11 cellular contexts compared by ENCODE assay signal in the genomic region with DNA sequence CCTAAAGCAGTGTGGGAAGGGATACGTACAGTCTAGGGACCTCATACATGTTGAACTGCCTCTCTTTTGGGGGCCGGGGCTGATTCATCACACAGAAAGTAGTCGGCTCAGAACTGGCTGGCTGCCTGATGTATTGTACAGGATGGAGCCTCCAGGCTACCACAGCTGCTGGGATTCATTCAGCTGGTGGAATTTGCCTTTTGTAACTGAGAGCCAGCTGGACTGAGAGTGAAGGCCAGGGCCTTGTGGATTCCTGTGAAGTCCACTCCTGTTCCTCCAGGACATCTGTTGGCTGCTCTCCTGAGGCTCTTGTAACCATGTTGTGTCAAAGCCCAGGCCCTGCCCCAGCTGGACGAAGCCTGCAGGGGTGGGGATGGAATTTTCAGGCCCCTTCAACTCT.
DNase-seq lines count a peak whose midpoint lies in the region; ATAC-seq, FAIRE-seq and TF ChIP-seq lines count a peak whose summit lies in the region.
"Had no signal": no experiment of that assay in that cellular context is flagged by ENCODE, and none has a peak within 500 bp of the region (broad histone marks: within the 10 kb centered on the region; RNA-seq: fewer than 3 reads in every experiment).

No MANE protein-coding gene starts in this region.

- H3K14ac ChIP-seq in H9 (ENCODE audit: insufficient read depth, low read length), result no peak overlapping the region

- TF ChIP-seq CTCF in MCF 10A (IDR thresholded peaks at IDR 0.05; ENCODE audit: unreplicated experiment) (no peak), H9 (conservative IDR thresholded peaks at IDR 0.05) (no peak)

- H3K4me1 Mint-ChIP-seq in MCF 10A (ENCODE audit: insufficient read depth, unreplicated experiment) (peaks cover 5% of the 10 kb centered on the region), H9 (peaks cover 7 to 9% of the 10 kb centered on the region in 2 experiments; a peak in 3 of 4 replicates)
- H3K4me1 Mint-ChIP-seq: T-helper 17 cell had no signal

- CTCF ChIA-PET in MCF 10A (lab: Yijun Ruan, JAX), result interaction anchor here (1.2 kb wide), 1 partner anchor 8 kb away, joined by 3 read pairs; no protein-coding TSS in a partner anchor

- H3K9me3 Mint-ChIP-seq in MCF 10A (ENCODE audit: unreplicated experiment) (peaks cover 1% of the 10 kb centered on the region), H9 (peaks cover 3 to 6% of the 10 kb centered on the region in 2 experiments; a peak in 2 of 5 replicates)

- no TSS peak for BruUV-seq in MCF 10A (replicated peaks; lab: Mats Ljungman, UMichigan)

- POLR2A ChIA-PET in MCF 10A (lab: Yijun Ruan, JAX), result interaction anchor here (0.7 to 0.9 kb wide), 2 partner anchors 21 to 221 kb away, joined by 3 read pairs; no protein-coding TSS in a partner anchor

- H3K27ac Mint-ChIP-seq in MCF 10A (ENCODE audit: low read depth, unreplicated experiment) (peak overlapping the region; percentile 12), H9 (no peak overlapping the region)
- H3K27ac Mint-ChIP-seq: T-helper 17 cell had no signal

- H3K4ac ChIP-seq in H9 (ENCODE audit: low read depth, low read length), result no peak overlapping the region

- H3K27me3 Mint-ChIP-seq in MCF 10A (ENCODE audit: insufficient read depth, unreplicated experiment) (no peaks in the 10 kb centered on the region), H9 (ENCODE audit: low read depth) (no peaks in the 10 kb centered on the region)
- H3K27me3 Mint-ChIP-seq: T-helper 17 cell had no signal

- no peaks in the 10 kb centered on the region for H3K79me1 ChIP-seq in H9 (ENCODE audit: insufficient read depth, low read depth, low read length, poor library complexity, severe bottlenecking)

- no peak overlapping the region for H3K18ac ChIP-seq in H9 (ENCODE audit: insufficient read length, low read depth, low read length)

- H3K4me3 Mint-ChIP-seq in MCF 10A (ENCODE audit: unreplicated experiment), result no peak overlapping the region
- no peak overlapping the region for H3K4me3 Mint-ChIP-seq in H9
- H3K4me3 Mint-ChIP-seq: T-helper 17 cell had no signal

- no peaks in the 10 kb centered on the region for H3K9me3 ChIP-seq in H9 (ENCODE audit: control insufficient read depth, low read depth, low read length)
- H3K9me3 ChIP-seq: vagina had no signal

- no peak overlapping the region for H2BK15ac ChIP-seq in H9 (ENCODE audit: low read depth, low read length)

- intact Hi-C loops in MCF 10A (cut with micrococcal nuclease), result no loop called here
- intact Hi-C loops in left ventricle myocardium superior (cut with micrococcal nuclease), result no loop called here

- H3K23ac ChIP-seq in H9 (ENCODE audit: insufficient read length, low read depth, low read length), result no peak overlapping the region

- H3K9ac ChIP-seq in H9 (ENCODE audit: extremely low read depth, insufficient read length, low read length), result no peak overlapping the region

- H3K27me3 ChIP-seq in H9 (ENCODE audit: insufficient read depth, low read length), result no peaks in the 10 kb centered on the region
- H3K27me3 ChIP-seq: vagina had no signal

- no peaks in the 10 kb centered on the region for H3K23me2 ChIP-seq in H9 (ENCODE audit: insufficient read length, low read depth, low read length, poor library complexity, severe bottlenecking)

- no peaks in the 10 kb centered on the region for H4K20me1 ChIP-seq in H9 (ENCODE audit: control insufficient read depth, insufficient read depth, insufficient read length)

- no peak overlapping the region for H2BK120ac ChIP-seq in H9 (ENCODE audit: low read depth, low read length, poor library complexity, severe bottlenecking)

- no peak overlapping the region for H4K5ac ChIP-seq in H9 (ENCODE audit: insufficient read length, low read depth, low read length)

- H2BK20ac ChIP-seq in H9 (ENCODE audit: low read depth, low read length, poor library complexity, severe bottlenecking), result no peak overlapping the region

- no peak overlapping the region for H4K91ac ChIP-seq in H9 (ENCODE audit: insufficient read length, low read depth, low read length)

- H2AK5ac ChIP-seq in H9 (ENCODE audit: insufficient read length, low read length), result no peak overlapping the region

- H3K79me2 ChIP-seq in H9 (ENCODE audit: insufficient read depth, low read length), result no peaks in the 10 kb centered on the region

- H3K4me1 ChIP-seq in H9 (ENCODE audit: insufficient read depth, low read length), result no peaks in the 10 kb centered on the region; the same call in 1 of the 2 replicates

- no CpG with 5 or more reads among the region's 4 CpGs for WGBS in H9 (ENCODE audit: extremely low coverage, insufficient read length, low lambda C conversion rate)

- H3K4me2 ChIP-seq in H9 (ENCODE audit: insufficient read depth, insufficient read length, low read length), result no peak overlapping the region

- H2AFZ ChIP-seq in H9 (ENCODE audit: low read length), result no peak overlapping the region

- H3T11ph ChIP-seq in H9 (ENCODE audit: low read length), result no peak overlapping the region

- no peak overlapping the region for H4K8ac ChIP-seq in H9 (replicated peaks; ENCODE audit: insufficient read length, low read depth, low read length)

- TF ChIP-seq POLR2A in H54 (IDR thresholded peaks at IDR 0.05; ENCODE audit: low read depth, low read length), result no peak

- H3K27ac ChIP-seq in H9 (ENCODE audit: insufficient read length, low read depth, low read length), result no peak overlapping the region
- H3K27ac ChIP-seq: vagina had no signal

- DNase-seq in H54 (ENCODE audit: insufficient read length, low spot score) (peak; percentile 9), MCF 10A (ENCODE audit: unreplicated experiment) (peak; percentile 92), left ventricle myocardium superior (peak; percentile 85), skeletal muscle cell (ENCODE audit: low read depth) (peak; percentile 90), NCI-H1105 (lab: John Stamatoyannopoulos, UW) (no peak), H9 (no peak), NCI-H1694 treated with DMSO at 0.1 percent for 48 hours (lab: John Stamatoyannopoulos, UW) (no peak), NCI-H82 (lab: John Stamatoyannopoulos, UW) (no peak)
- DNase-seq: NCI-H2081, T-helper 17 cell had no signal

- FAIRE-seq in H54 (lab: Jason Lieb, UNC), result peak; percentile 94

- H3K36me3 Mint-ChIP-seq in MCF 10A (ENCODE audit: insufficient read depth, unreplicated experiment) (peaks cover 5% of the 10 kb centered on the region), H9 (ENCODE audit: insufficient read depth in 1 of 3, low read depth in 3 of 3) (peaks cover 0 to 11% (median 3%) of the 10 kb centered on the region in 3 experiments; a peak in 4 of 7 replicates)

- H2BK12ac ChIP-seq in H9 (ENCODE audit: insufficient read length, low read depth, low read length), result no peak overlapping the region

- ATAC-seq in left ventricle myocardium superior, result peak; percentile 98
- ATAC-seq: T-helper 17 cell had no signal

- no peak overlapping the region for H3K4me3 ChIP-seq in skeletal muscle cell (ENCODE audit: low read depth, low read length)
- H3K4me3 ChIP-seq: vagina had no signal

- no peak overlapping the region for H3K56ac ChIP-seq in H9 (ENCODE audit: insufficient read length, low read depth, low read length)

- no peak overlapping the region for H2BK5ac ChIP-seq in H9 (ENCODE audit: insufficient read length, low read length)

Comparison
In these comparisons a context has a peak if more than half of its experiments do, and no peak if none do; other contexts are left out.
1. DNase-seq: peak in H54 (single experiment), MCF 10A (single experiment), left ventricle myocardium superior (single experiment) and skeletal muscle cell (single experiment); none in NCI-H1105 (single experiment), H9 (single experiment), NCI-H1694 treated with DMSO at 0.1 percent for 48 hours (single experiment) and NCI-H82 (single experiment).